22 cellular contexts compared by ENCODE assay signal in the genomic region with DNA sequence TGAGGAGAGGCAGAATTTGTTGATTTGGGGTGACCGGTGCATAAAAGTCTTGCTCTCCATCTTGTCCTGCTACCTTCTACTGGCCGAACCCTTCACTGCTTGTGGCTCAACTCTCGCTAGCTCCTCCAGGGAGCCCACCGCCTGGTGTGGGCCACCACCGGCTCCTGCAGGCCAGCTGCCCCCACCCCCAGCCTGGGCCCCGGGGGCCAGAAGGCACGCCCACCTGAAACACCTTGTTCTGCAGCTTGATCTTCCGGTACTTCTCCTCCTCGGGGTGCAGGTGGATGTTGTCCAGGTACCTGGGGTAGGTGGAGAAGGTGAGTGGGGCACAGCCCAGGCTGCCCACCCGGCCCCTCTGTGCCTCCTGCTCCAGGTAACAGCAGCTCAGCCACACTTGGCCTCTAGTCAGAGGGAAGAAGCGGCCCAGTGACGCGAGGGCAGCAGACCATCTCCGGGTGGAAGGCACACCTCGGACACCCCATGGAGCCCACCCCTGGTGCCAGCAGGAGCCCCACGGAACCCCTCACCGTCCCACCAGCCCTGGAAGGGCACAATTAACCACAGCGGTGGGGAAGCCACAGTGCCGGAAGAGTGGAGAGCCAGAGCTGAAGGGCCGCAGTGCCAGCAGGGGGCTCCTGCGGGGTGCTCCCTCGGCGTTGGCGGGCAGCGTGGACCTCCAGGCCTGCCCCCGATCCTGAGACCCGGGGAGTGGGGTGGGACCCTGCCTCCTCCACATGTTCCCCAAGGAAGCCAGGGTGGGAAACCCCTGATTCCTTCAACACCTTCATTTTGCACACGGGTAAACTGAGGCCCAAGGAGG. TPM values are rescaled to one million over a fixed set of nuclear protein-coding genes. Genes with fewer than 3 reads are reported as not detected.
DNase-seq lines count a peak whose midpoint lies in the region; ATAC-seq and TF ChIP-seq lines count a peak whose summit lies in the region.
"Had no signal": no experiment of that assay in that cellular context is flagged by ENCODE, and none has a peak within 500 bp of the region (broad histone marks: within the 10 kb centered on the region; RNA-seq: fewer than 3 reads in every experiment).

No MANE protein-coding gene starts in this region.

- H3K9ac ChIP-seq in endodermal cell (ENCODE audit: extremely low read depth, low read length, poor library complexity, severe bottlenecking) = no peak overlapping the region
- no peak overlapping the region for H3K9ac ChIP-seq in stomach smooth muscle (ENCODE audit: low read length in 2 of 2)

- H3K9me3 ChIP-seq in endodermal cell (ENCODE audit: control insufficient read depth, low read length) = no peaks in the 10 kb centered on the region
- H3K9me3 ChIP-seq in stomach smooth muscle (ENCODE audit: control insufficient read depth in 2 of 2, low read length in 2 of 2) = no peaks in the 10 kb centered on the region
- H3K9me3 ChIP-seq: neutrophil had no signal

- H3K27ac ChIP-seq in endodermal cell (ENCODE audit: low read depth, low read length) = no peak overlapping the region
- H3K27ac ChIP-seq in stomach smooth muscle (ENCODE audit: low read length) = peak overlapping the region; percentile 74
- H3K27ac ChIP-seq: neutrophil had no signal

- no peak for ATAC-seq in activated T-cell treated with anti-CD3 and anti-CD28 coated beads, Interleukin-2, amount 50 U/mL, for 72 hours (replicated peaks in 1 of 2)
- ATAC-seq in HG03460 (IDR thresholded peaks at IDR 0.05; ENCODE audit: unreplicated experiment) = no peak
- ATAC-seq: HCT116, T-helper 17 cell had no signal

- H3K27me3 ChIP-seq in endodermal cell (ENCODE audit: control insufficient read depth, insufficient read depth, low read length, poor library complexity, severe bottlenecking) (no peaks in the 10 kb centered on the region), stomach smooth muscle (ENCODE audit: control insufficient read depth in 1 of 2, insufficient read depth in 2 of 2, low read length in 2 of 2) (no peaks in the 10 kb centered on the region)
- H3K27me3 ChIP-seq: neutrophil had no signal

- peak overlapping the region; percentile 22 for H3K27ac Mint-ChIP-seq in activated T-cell treated with anti-CD3 and anti-CD28 coated beads, Interleukin-2, amount 50 U/mL, for 24 hours
- H3K27ac Mint-ChIP-seq in activated T-cell treated with anti-CD3 and anti-CD28 coated beads, Interleukin-2, amount 50 U/mL, for 72 hours = no peak overlapping the region
- H3K27ac Mint-ChIP-seq in endodermal cell = no peak overlapping the region
- H3K27ac Mint-ChIP-seq: activated CD4-positive, alpha-beta memory T cell treated with anti-CD3 and anti-CD28 coated beads, Interleukin-2, amount 10 ng/mL, durations not matched to agents 7 days and 5 days; activated naive CD8-positive, alpha-beta T cell; stimulated activated naive CD8-positive, alpha-beta T cell treated with anti-CD3 and anti-CD28 coated beads, Interleukin-15, Interleukin-2, amounts not matched to agents 100 ng/mL and 50 ng/mL, for 24 hours; T-helper 17 cell had no signal

- TF ChIP-seq CTCF in endodermal cell (conservative IDR thresholded peaks at IDR 0.05) = no peak

- peaks cover 81% of the 10 kb centered on the region for H3K36me3 Mint-ChIP-seq in activated T-cell treated with anti-CD3 and anti-CD28 coated beads, Interleukin-2, amount 50 U/mL, for 24 hours (ENCODE audit: low read depth)
- peaks cover 0 to 7% of the 10 kb centered on the region in 2 donors for H3K36me3 Mint-ChIP-seq in activated T-cell treated with anti-CD3 and anti-CD28 coated beads, Interleukin-2, amount 50 U/mL, for 72 hours (ENCODE audit: insufficient read depth in 2 of 2)
- peaks cover 26% of the 10 kb centered on the region for H3K36me3 Mint-ChIP-seq in endodermal cell (ENCODE audit: low read depth)
- H3K36me3 Mint-ChIP-seq: activated naive CD8-positive, alpha-beta T cell had no signal

- no peaks in the 10 kb centered on the region for H3K4me1 Mint-ChIP-seq in activated T-cell treated with anti-CD3 and anti-CD28 coated beads, Interleukin-2, amount 50 U/mL, for 24 hours (ENCODE audit: low read depth)
- H3K4me1 Mint-ChIP-seq in activated T-cell treated with anti-CD3 and anti-CD28 coated beads, Interleukin-2, amount 50 U/mL, for 72 hours (ENCODE audit: low read depth) = no peaks in the 10 kb centered on the region
- no peaks in the 10 kb centered on the region for H3K4me1 Mint-ChIP-seq in endodermal cell
- H3K4me1 Mint-ChIP-seq: activated CD4-positive, alpha-beta memory T cell treated with anti-CD3 and anti-CD28 coated beads, Interleukin-2, amount 10 ng/mL, durations not matched to agents 7 days and 5 days; CD4-positive, CD25-positive, alpha-beta regulatory T cell; T-helper 17 cell had no signal

- H3K4me3 ChIP-seq in endodermal cell (ENCODE audit: low read length) (no peak overlapping the region), stomach smooth muscle (ENCODE audit: low read length in 2 of 2) (no peak overlapping the region)

- H3K4me1 ChIP-seq in endodermal cell (ENCODE audit: control insufficient read depth, insufficient read depth, low read length) (no peaks in the 10 kb centered on the region), stomach smooth muscle (ENCODE audit: control insufficient read depth, insufficient read depth, low read length) (peaks cover 21% of the 10 kb centered on the region)

- H3K36me3 ChIP-seq in endodermal cell (ENCODE audit: control insufficient read depth, insufficient read depth, low read length) (peaks cover 20% of the 10 kb centered on the region), stomach smooth muscle (ENCODE audit: control insufficient read depth in 2 of 2, insufficient read depth in 2 of 2, low read length in 2 of 2) (peaks cover 37 to 49% of the 10 kb centered on the region in 2 donors)

- no peaks in the 10 kb centered on the region for H3K27me3 Mint-ChIP-seq in activated T-cell treated with anti-CD3 and anti-CD28 coated beads, Interleukin-2, amount 50 U/mL, for 24 hours
- H3K27me3 Mint-ChIP-seq in activated T-cell treated with anti-CD3 and anti-CD28 coated beads, Interleukin-2, amount 50 U/mL, for 72 hours (ENCODE audit: low read depth) = no peaks in the 10 kb centered on the region
- H3K27me3 Mint-ChIP-seq in endodermal cell (ENCODE audit: insufficient read depth) = no peaks in the 10 kb centered on the region
- H3K27me3 Mint-ChIP-seq: activated CD4-positive, alpha-beta memory T cell treated with anti-CD3 and anti-CD28 coated beads, Interleukin-2, amount 10 ng/mL, durations not matched to agents 7 days and 5 days; activated naive CD8-positive, alpha-beta T cell; CD4-positive, CD25-positive, alpha-beta regulatory T cell; stimulated activated naive CD8-positive, alpha-beta T cell treated with anti-CD3 and anti-CD28 coated beads, Interleukin-15, Interleukin-2, amounts not matched to agents 100 ng/mL and 50 ng/mL, for 24 hours; T-helper 17 cell had no signal

- H3K4me3 Mint-ChIP-seq in activated T-cell treated with anti-CD3 and anti-CD28 coated beads, Interleukin-2, amount 50 U/mL, for 24 hours = no peak overlapping the region
- no peak overlapping the region for H3K4me3 Mint-ChIP-seq in activated T-cell treated with anti-CD3 and anti-CD28 coated beads, Interleukin-2, amount 50 U/mL, for 72 hours
- no peak overlapping the region for H3K4me3 Mint-ChIP-seq in endodermal cell
- H3K4me3 Mint-ChIP-seq: activated CD4-positive, alpha-beta memory T cell treated with anti-CD3 and anti-CD28 coated beads, Interleukin-2, amount 10 ng/mL, durations not matched to agents 7 days and 5 days; activated naive CD8-positive, alpha-beta T cell; CD4-positive, CD25-positive, alpha-beta regulatory T cell; stimulated activated naive CD8-positive, alpha-beta T cell treated with anti-CD3 and anti-CD28 coated beads, Interleukin-15, Interleukin-2, amounts not matched to agents 100 ng/mL and 50 ng/mL, for 24 hours; T-helper 17 cell had no signal

- WGBS in endodermal cell (ENCODE audit: insufficient coverage in 1 of 2, insufficient read length in 1 of 2), 2 experiments = 97% methylated on average over 17 to 28 of the region's 28 CpGs

- no peak for DNase-seq in activated T-cell treated with anti-CD3 and anti-CD28 coated beads, Interleukin-2, amount 50 U/mL, for 24 hours
- DNase-seq in activated T-cell treated with anti-CD3 and anti-CD28 coated beads, Interleukin-2, amount 50 U/mL, for 72 hours = no peak
- DNase-seq in endodermal cell = peak; percentile 50
- DNase-seq in NCI-H2196 (lab: John Stamatoyannopoulos, UW; ENCODE audit: unreplicated experiment) = no peak
- DNase-seq: activated CD4-positive, alpha-beta memory T cell treated with anti-CD3 and anti-CD28 coated beads, Interleukin-2, amount 10 ng/mL, durations not matched to agents 7 days and 5 days; activated CD4-positive, alpha-beta T cell treated with anti-CD3 and anti-CD28 coated beads for 1 hour; aorta; caudate nucleus; CD4-positive, CD25-positive, alpha-beta regulatory T cell; dermis blood vessel endothelial cell; islet precursor cell; NCI-H1417; NCI-H2081 treated with DMSO at 0.1 percent for 48 hours; NCI-H345; NCI-H774; T-helper 17 cell had no signal

- H3K9me3 Mint-ChIP-seq in activated T-cell treated with anti-CD3 and anti-CD28 coated beads, Interleukin-2, amount 50 U/mL, for 24 hours = no peaks in the 10 kb centered on the region
- no peaks in the 10 kb centered on the region for H3K9me3 Mint-ChIP-seq in activated T-cell treated with anti-CD3 and anti-CD28 coated beads, Interleukin-2, amount 50 U/mL, for 72 hours
- H3K9me3 Mint-ChIP-seq in endodermal cell = no peaks in the 10 kb centered on the region
- H3K9me3 Mint-ChIP-seq: activated CD4-positive, alpha-beta memory T cell treated with anti-CD3 and anti-CD28 coated beads, Interleukin-2, amount 10 ng/mL, durations not matched to agents 7 days and 5 days; CD4-positive, CD25-positive, alpha-beta regulatory T cell; stimulated activated naive CD8-positive, alpha-beta T cell treated with anti-CD3 and anti-CD28 coated beads, Interleukin-15, Interleukin-2, amounts not matched to agents 100 ng/mL and 50 ng/mL, for 24 hours had no signal

RNA-seq across cellular contexts. Expression of a gene that starts 10.1 kb away (rescaled TPM):
- total RNA-seq in activated T-cell treated with anti-CD3 and anti-CD28 coated beads, Interleukin-2, amount 50 U/mL, for 72 hours = 10 to 100 TPM; 55.2 to 61.3 TPM
- 10 to 100 TPM; 31.2 to 36.9 TPM for total RNA-seq in endodermal cell
- polyA plus RNA-seq in endodermal cell (2013, experiment 1 of 2) = 37.4 TPM
- 37.1 TPM for polyA plus RNA-seq in endodermal cell (2013, experiment 2 of 2)

RNA-seq across cellular contexts. Expression of a gene that starts 24.6 kb away (rescaled TPM):
- 10 to 100 TPM; 48.5 to 58.9 TPM for total RNA-seq in activated T-cell treated with anti-CD3 and anti-CD28 coated beads, Interleukin-2, amount 50 U/mL, for 72 hours
- 100 to 1,000 TPM; 117 TPM for total RNA-seq in endodermal cell
- polyA plus RNA-seq in endodermal cell (2013, experiment 1 of 2) = 91.6 TPM
- 89.8 TPM for polyA plus RNA-seq in endodermal cell (2013, experiment 2 of 2)

RNA-seq across cellular contexts. Expression of a gene that starts 45.1 kb away (rescaled TPM):
- total RNA-seq in activated T-cell treated with anti-CD3 and anti-CD28 coated beads, Interleukin-2, amount 50 U/mL, for 72 hours = 10 to 100 TPM; 74.0 to 79.7 TPM
- 10 to 100 TPM; 70.7 to 76.9 TPM for total RNA-seq in endodermal cell
- 48.1 TPM for polyA plus RNA-seq in endodermal cell (2013, experiment 1 of 2)
- polyA plus RNA-seq in endodermal cell (2013, experiment 2 of 2) = 46.4 TPM

RNA-seq across cellular contexts. Expression of a gene that starts 47.2 kb away (rescaled TPM):
- 10 to 100 TPM; 40.6 TPM for total RNA-seq in activated T-cell treated with anti-CD3 and anti-CD28 coated beads, Interleukin-2, amount 50 U/mL, for 72 hours
- 10 to 100 TPM; 76.8 to 77.0 TPM for total RNA-seq in endodermal cell
- 76.9 TPM for polyA plus RNA-seq in endodermal cell (2013, experiment 1 of 2)
- 77.1 TPM for polyA plus RNA-seq in endodermal cell (2013, experiment 2 of 2)
